In the genomic region with DNA sequence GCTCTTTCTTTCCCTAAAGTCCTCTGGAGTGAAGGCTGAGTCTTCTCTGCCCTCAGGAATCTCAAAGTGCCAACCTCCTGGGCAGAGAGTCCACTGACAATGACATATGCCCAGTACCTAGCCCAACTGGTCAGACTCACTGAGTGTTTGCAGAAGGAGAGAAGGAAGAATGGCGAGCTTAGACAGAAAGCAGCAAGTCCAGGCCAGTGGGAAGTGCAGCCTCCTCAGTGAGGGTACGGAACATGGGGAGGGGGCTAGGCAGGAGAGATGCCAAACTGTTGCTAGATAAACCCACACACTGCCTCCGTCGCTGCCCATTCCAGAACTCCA, we compare ENCODE assay signal across 7 cellular contexts. TPM values are rescaled to one million over a fixed set of nuclear protein-coding genes. Genes with fewer than 3 reads are reported as not detected.
DNase-seq lines count a peak whose midpoint lies in the region; TF ChIP-seq lines count a peak whose summit lies in the region.

No MANE protein-coding gene starts in this region.

- H3K4me3 ChIP-seq in iPS-18a (ENCODE audit: low read length) (peak overlapping the region; percentile 97), stomach (peak overlapping the region; percentile 91 to 94 (median 91))

- no peak for TF ChIP-seq POLR2A in stomach (IDR thresholded peaks at IDR 0.05)

- no peaks in the 10 kb centered on the region for H3K9me3 ChIP-seq in iPS-18a (ENCODE audit: control insufficient read depth, low read depth, low read length)
- H3K9me3 ChIP-seq in stomach, result no peaks in the 10 kb centered on the region

- H3K36me3 ChIP-seq in iPS-18a (ENCODE audit: control insufficient read depth, low read depth, low read length), result peaks cover 25% of the 10 kb centered on the region
- H3K36me3 ChIP-seq in stomach, result peaks cover 30 to 41% (median 38%) of the 10 kb centered on the region in 4 donors

- 0 to 8% (median 0%) methylated on average over 2 to 4 of the region's 4 CpGs for WGBS in stomach, 5 donors

- H3K4me1 Mint-ChIP-seq in HFFc6 (ENCODE audit: low read depth), result peaks cover 10% of the 10 kb centered on the region
- peaks cover 24% of the 10 kb centered on the region for H3K4me1 Mint-ChIP-seq in activated CD4-positive, alpha-beta memory T cell treated with anti-CD3 and anti-CD28 coated beads for 36 hours (ENCODE audit: low read depth)

- H3K4me1 ChIP-seq in iPS-18a (ENCODE audit: control insufficient read depth, low read depth, low read length), result peaks cover 17% of the 10 kb centered on the region
- H3K4me1 ChIP-seq in stomach, result peaks cover 16 to 48% (median 36%) of the 10 kb centered on the region in 4 donors

- intact Hi-C loops in activated CD4-positive, alpha-beta memory T cell treated with anti-CD3 and anti-CD28 coated beads for 36 hours (cut with micrococcal nuclease), result loop anchor here (2.0 kb wide), 2 partner anchors 32 to 88 kb away; no protein-coding TSS in a partner anchor
- intact Hi-C loops in stomach (cut with DNase I; ENCODE audit: low total_unique reads), result no loop called here

- TF ChIP-seq CTCF in HFFc6 (IDR thresholded peaks at IDR 0.05), result no peak
- TF ChIP-seq CTCF in stomach (IDR thresholded peaks at IDR 0.05), result no peak

- no peak for DNase-seq in HFFc6
- DNase-seq in activated CD4-positive, alpha-beta memory T cell treated with anti-CD3 and anti-CD28 coated beads for 36 hours, result no peak
- DNase-seq in stomach, result no peak
- DNase-seq in NCI-H748 (lab: John Stamatoyannopoulos, UW; ENCODE audit: unreplicated experiment), result no peak
- no peak for DNase-seq in NCI-H2081 (lab: John Stamatoyannopoulos, UW)
- DNase-seq in GDM1 (lab: John Stamatoyannopoulos, UW), result no peak

- H3K27ac ChIP-seq in iPS-18a (ENCODE audit: low read length) (peak overlapping the region; percentile 42), stomach (peak overlapping the region; percentile 69 to 86 (median 82))

- no peaks in the 10 kb centered on the region for H3K9me3 Mint-ChIP-seq in HFFc6
- no peaks in the 10 kb centered on the region for H3K9me3 Mint-ChIP-seq in activated CD4-positive, alpha-beta memory T cell treated with anti-CD3 and anti-CD28 coated beads for 36 hours

- CTCF ChIA-PET in activated CD4-positive, alpha-beta memory T cell treated with anti-CD3 and anti-CD28 coated beads for 36 hours (lab: Charles Lee), result interaction anchor here (0.7 to 5.5 kb wide), 12 partner anchors 15 to 196 kb away, joined by 3 to 35 read pairs (median 4); no protein-coding TSS in a partner anchor

- POLR2A ChIA-PET in activated CD4-positive, alpha-beta memory T cell treated with anti-CD3 and anti-CD28 coated beads for 36 hours (lab: Charles Lee), result interaction anchor here (0.8 to 1.9 kb wide), 4 partner anchors 15 to 213 kb away, joined by 3 to 8 read pairs (median 4); partner anchors contain the start of gene UBALD2

- peaks cover 22% of the 10 kb centered on the region; the same call in 1 of the 2 replicates for H3K36me3 Mint-ChIP-seq in HFFc6 (ENCODE audit: low read depth)
- peaks cover 14% of the 10 kb centered on the region for H3K36me3 Mint-ChIP-seq in activated CD4-positive, alpha-beta memory T cell treated with anti-CD3 and anti-CD28 coated beads for 36 hours

- peak overlapping the region; percentile 96 for H3K27ac Mint-ChIP-seq in HFFc6
- peak overlapping the region; percentile 92 for H3K27ac Mint-ChIP-seq in activated CD4-positive, alpha-beta memory T cell treated with anti-CD3 and anti-CD28 coated beads for 36 hours

- H3K27me3 ChIP-seq in iPS-18a (ENCODE audit: control insufficient read depth, insufficient read depth, low read length) (no peaks in the 10 kb centered on the region), stomach (no peaks in the 10 kb centered on the region)

- peak overlapping the region; percentile 99 for H3K4me3 Mint-ChIP-seq in HFFc6
- peak overlapping the region; percentile 98 for H3K4me3 Mint-ChIP-seq in activated CD4-positive, alpha-beta memory T cell treated with anti-CD3 and anti-CD28 coated beads for 36 hours

- no peak for TF ChIP-seq EP300 in stomach (IDR thresholded peaks at IDR 0.05)

- H3K27me3 Mint-ChIP-seq in HFFc6 (ENCODE audit: insufficient read depth), result peaks cover 3% of the 10 kb centered on the region; the same call in 1 of the 2 replicates
- no peaks in the 10 kb centered on the region for H3K27me3 Mint-ChIP-seq in activated CD4-positive, alpha-beta memory T cell treated with anti-CD3 and anti-CD28 coated beads for 36 hours

- peak overlapping the region; percentile 77 for H3K9ac ChIP-seq in iPS-18a (ENCODE audit: low read length)

RNA-seq across cellular contexts. Expression of gene EXOC7, which starts 0.7 kb away (rescaled TPM):
- total RNA-seq in HFFc6 (2021; fragmentation: NEBNext Ultra II Directional; extraction: Animal tissue kit (Norgen Biotek cat#: 25700)), result 100 to 1,000 TPM; 134 to 157 (median 144) TPM
- total RNA-seq in activated CD4-positive, alpha-beta memory T cell treated with anti-CD3 and anti-CD28 coated beads for 36 hours, result 10 to 100 TPM; 63.3 to 66.0 TPM
- total RNA-seq in stomach, result 100 to 1,000 TPM in 2 of 5 donors, 10 to 100 TPM in 3; 65.7 to 280 (median 80.3) TPM
- polyA plus RNA-seq in stomach, result 10 to 100 TPM; 31.8 to 47.2 (median 33.2) TPM

RNA-seq across cellular contexts. Expression of gene ZACN, which starts 23.9 kb away (rescaled TPM):
- under 1 TPM in 2 of 6 experiments, not detected in 4; 0.23 to 0.26 TPM for total RNA-seq in HFFc6 (2021; fragmentation: NEBNext Ultra II Directional; extraction: Animal tissue kit (Norgen Biotek cat#: 25700))
- 1 to 10 TPM; 4.9 to 5.1 TPM for total RNA-seq in activated CD4-positive, alpha-beta memory T cell treated with anti-CD3 and anti-CD28 coated beads for 36 hours
- not detected for total RNA-seq in stomach
- polyA plus RNA-seq in stomach, result 1 to 10 TPM in 2 of 3 donors, under 1 TPM in 1; 1.00 to 1.9 (median 1.4) TPM

RNA-seq across cellular contexts. Expression of gene GALR2, which starts 28.3 kb away (rescaled TPM):
- total RNA-seq in HFFc6 (2021; fragmentation: NEBNext Ultra II Directional; extraction: Animal tissue kit (Norgen Biotek cat#: 25700)), result under 1 TPM in 5 of 6 experiments, not detected in 1; 0.14 to 0.33 (median 0.15) TPM
- total RNA-seq in activated CD4-positive, alpha-beta memory T cell treated with anti-CD3 and anti-CD28 coated beads for 36 hours, result 1 to 10 TPM; 3.5 to 4.8 TPM
- not detected for total RNA-seq in stomach
- under 1 TPM in 1 of 3 donors, not detected in 2; 0.48 TPM for polyA plus RNA-seq in stomach

RNA-seq across cellular contexts. Expression of gene SRP68, which starts 30.6 kb away (rescaled TPM):
- total RNA-seq in HFFc6 (2021; fragmentation: NEBNext Ultra II Directional; extraction: Animal tissue kit (Norgen Biotek cat#: 25700)), result 100 to 1,000 TPM in 3 of 6 experiments, 10 to 100 TPM in 3; 95.3 to 104 (median 100.0) TPM
- 100 to 1,000 TPM; 142 to 148 TPM for total RNA-seq in activated CD4-positive, alpha-beta memory T cell treated with anti-CD3 and anti-CD28 coated beads for 36 hours
- 10 to 100 TPM; 24.6 to 49.8 (median 47.8) TPM for total RNA-seq in stomach
- polyA plus RNA-seq in stomach, result 10 to 100 TPM; 36.9 to 46.4 (median 39.3) TPM

RNA-seq across cellular contexts. Expression of gene FOXJ1, which starts 38.1 kb away (rescaled TPM):
- total RNA-seq in HFFc6 (2021; fragmentation: NEBNext Ultra II Directional; extraction: Animal tissue kit (Norgen Biotek cat#: 25700)), result not detected
- total RNA-seq in activated CD4-positive, alpha-beta memory T cell treated with anti-CD3 and anti-CD28 coated beads for 36 hours, result under 1 TPM; 0.22 to 0.29 TPM
- total RNA-seq in stomach, result 1 to 10 TPM in 3 of 5 donors, not detected in 2; 1.3 to 6.7 (median 4.5) TPM
- polyA plus RNA-seq in stomach, result under 1 TPM in 2 of 3 donors, not detected in 1; 0.12 to 0.25 TPM

Comparison
In these comparisons a context has a peak if more than half of its experiments do, and no peak if none do; other contexts are left out.
1. RNA of gene ZACN, which starts 23.9 kb away (total RNA-seq): 4.9 to 5.1 TPM in activated CD4-positive, alpha-beta memory T cell treated with anti-CD3 and anti-CD28 coated beads for 36 hours; 0.23 to 0.26 TPM in HFFc6 and not detected in stomach; every median in the first group is over 4 times any median in the second.